Comparison of ENCODE assay signal across 28 cellular contexts in genomic region chr15:77722759-77723460, GRCh38.
DNase-seq lines count a peak whose midpoint lies in the region; ATAC-seq, FAIRE-seq and TF ChIP-seq lines count a peak whose summit lies in the region.
"Had no signal": no experiment of that assay in that cellular context is flagged by ENCODE, and none has a peak within 500 bp of the region (broad histone marks: within the 10 kb centered on the region; RNA-seq: fewer than 3 reads in every experiment).

No MANE protein-coding gene starts in this region.

- no TSS peak for BruUV-seq in K562 (replicated peaks; lab: Mats Ljungman, UMichigan)

- H3K27ac ChIP-seq in A549: no peak overlapping the region
- H3K27ac ChIP-seq in GM23338 (ENCODE audit: low read depth): no peak overlapping the region
- no peak overlapping the region for H3K27ac ChIP-seq in K562 (ENCODE audit: extremely low read depth, low read depth, low read length)
- no peak overlapping the region for H3K27ac ChIP-seq in mesendoderm (ENCODE audit: low read depth, low read length)
- H3K27ac ChIP-seq: HL-60, SJCRH30 had no signal

- no peaks in the 10 kb centered on the region for H3F3A ChIP-seq in GM23338 (replicated peaks; ENCODE audit: low read depth)

- CTCF ChIA-PET in A549 (lab: Yijun Ruan, JAX) (interaction anchor here (0.9 to 1.9 kb wide), 3 partner anchors 10 to 89 kb away, joined by 3 to 5 read pairs (median 3); no protein-coding TSS in a partner anchor), K562 (lab: Yijun Ruan, JAX; ENCODE audit: low intra/inter-chr PET ratio) (no interaction called here)

- H3K4ac ChIP-seq in mesendoderm (ENCODE audit: low read depth, low read length): no peak overlapping the region

- no peak overlapping the region for H4K5ac ChIP-seq in mesendoderm (ENCODE audit: low read length)

- no peak overlapping the region for H3K56ac ChIP-seq in mesendoderm (ENCODE audit: low read length)

- no peak overlapping the region for H2BK120ac ChIP-seq in mesendoderm (ENCODE audit: low read depth, low read length)

- no peaks in the 10 kb centered on the region for H3K27me3 ChIP-seq in GM23338 (ENCODE audit: insufficient read depth)
- H3K27me3 ChIP-seq in K562 (ENCODE audit: control insufficient read depth in 2 of 2, insufficient read depth in 2 of 2, low read length in 2 of 2): peaks cover 0 to 6% of the 10 kb centered on the region in 2 experiments; a peak in 1 of 5 replicates
- no peaks in the 10 kb centered on the region for H3K27me3 ChIP-seq in mesendoderm (ENCODE audit: insufficient read depth, low read length, poor library complexity)

- no peak overlapping the region for H2BK15ac ChIP-seq in mesendoderm (replicated peaks; ENCODE audit: low read depth)

- H3K4me2 ChIP-seq in A549 (no peak overlapping the region), GM23338 (no peak overlapping the region), K562 (ENCODE audit: insufficient read depth, low read length) (no peak overlapping the region), mesendoderm (ENCODE audit: low read length) (no peak overlapping the region)

- DNase-seq in A549 (ENCODE audit: low read depth in 1 of 2, low spot score in 1 of 2): no peak
- DNase-seq in GM23338 (ENCODE audit: low spot score): peak; percentile 62
- no peak for DNase-seq in K562 (ENCODE audit: extremely low read depth in 1 of 4, low spot score in 3 of 4)
- DNase-seq in mesendoderm: peak; percentile 53
- no peak for DNase-seq in activated T-cell treated with anti-CD3 and anti-CD28 coated beads, Interleukin-2, amount 50 U/mL, for 1 hour
- no peak for DNase-seq in GDM1 (lab: John Stamatoyannopoulos, UW)
- DNase-seq in cerebellar cortex (ENCODE audit: low spot score): no peak
- DNase-seq: C1 segment of cervical spinal cord; CD4-positive, alpha-beta memory T cell; COR-L47; DMS53; Karpas-422; MV-4-11; NCI-H1105; NCI-H1436 treated with DMSO at 0.1 percent for 48 hours; NCI-H187 treated with DMSO at 0.1 percent for 48 hours; NCI-H446 treated with DMSO at 0.1 percent for 48 hours; NCI-H526; NCI-H82; NK-92 treated with Interleukin-12 subunit alpha and Interleukin-12 subunit beta, amount 100 ng/mL, for 24 hours; PC-3; SJCRH30 had no signal

- H3K27ac Mint-ChIP-seq in GM23338: peak overlapping the region; percentile 51; the same call in 1 of the 2 replicates
- H3K27ac Mint-ChIP-seq: CD4-positive, alpha-beta memory T cell had no signal

- peaks cover 12% of the 10 kb centered on the region for H3K27me3 Mint-ChIP-seq in GM23338 (ENCODE audit: insufficient read depth, low read depth, poor library complexity)

- no peaks in the 10 kb centered on the region for H3K9me2 ChIP-seq in GM23338 (ENCODE audit: insufficient read depth)

- H3K36me3 ChIP-seq in GM23338 (ENCODE audit: insufficient read depth) (no peaks in the 10 kb centered on the region), K562 (ENCODE audit: control insufficient read depth, insufficient read depth, low read length) (no peaks in the 10 kb centered on the region), mesendoderm (ENCODE audit: control insufficient read depth, insufficient read depth, low read length) (no peaks in the 10 kb centered on the region)
- H3K36me3 ChIP-seq: HAP-1, SJCRH30 had no signal

- no peak overlapping the region for H3K23ac ChIP-seq in mesendoderm (ENCODE audit: low read length)

- H2AFZ ChIP-seq in GM23338 (no peak overlapping the region), K562 (ENCODE audit: low read depth, low read length) (no peak overlapping the region)

- intact Hi-C loops in K562 (cut with micrococcal nuclease): no loop called here

- H3K9me1 ChIP-seq in K562 (ENCODE audit: control insufficient read depth, insufficient read depth, low read length): no peaks in the 10 kb centered on the region

- in situ Hi-C loops in K562 (cut with MboI): no loop called here

- H3K9ac ChIP-seq in K562 (ENCODE audit: insufficient read depth in 1 of 2, low read depth in 2 of 2, low read length in 2 of 2) (no peak overlapping the region), mesendoderm (ENCODE audit: low read length) (no peak overlapping the region)

- POLR2A ChIA-PET in A549 (lab: Yijun Ruan, JAX) (no interaction called here), K562 (lab: Yijun Ruan, JAX) (no interaction called here)

- H3K4me3 ChIP-seq in A549: no peak overlapping the region
- H3K4me3 ChIP-seq in GM23338: no peak overlapping the region
- no peak overlapping the region for H3K4me3 ChIP-seq in K562
- no peak overlapping the region for H3K4me3 ChIP-seq in mesendoderm (ENCODE audit: low read length)
- H3K4me3 ChIP-seq: HAP-1, SJCRH30 had no signal

- H3K79me1 ChIP-seq in mesendoderm (ENCODE audit: low read length): no peaks in the 10 kb centered on the region

- TF ChIP-seq CTCF in A549 (IDR thresholded peaks at IDR 0.05): no peak
- TF ChIP-seq CTCF in GM23338 (conservative IDR thresholded peaks at IDR 0.05; ENCODE audit: low read depth in 2 of 2): peak; percentile 33 to 58
- peak in 2 of 3 experiments; percentile 6 to 54; a peak in 2 of 6 replicates for TF ChIP-seq CTCF in K562 (IDR thresholded peaks at IDR 0.05 in 2 of 3, conservative IDR thresholded peaks at IDR 0.05 in 1 of 3; ENCODE audit: insufficient read depth in 2 of 3, low read depth in 1 of 3, low read length in 3 of 3)

- no peak overlapping the region for H4K8ac ChIP-seq in mesendoderm (ENCODE audit: low read depth, low read length)

- no peak overlapping the region; the same call in 2 of the 3 replicates for H3K4me3 Mint-ChIP-seq in GM23338
- H3K4me3 Mint-ChIP-seq: CD4-positive, alpha-beta memory T cell had no signal

- H3K9me3 ChIP-seq in A549 (no peaks in the 10 kb centered on the region), K562 (replicated peaks; ENCODE audit: control insufficient read depth, insufficient read depth, low read depth, low read length) (no peaks in the 10 kb centered on the region)
- H3K9me3 ChIP-seq: HAP-1, SJCRH30 had no signal

- H3K4me1 ChIP-seq in A549 (no peaks in the 10 kb centered on the region), GM23338 (ENCODE audit: insufficient read depth) (0 out of 2 replicates have a peak, but pooled peaks cover 4% of the 10 kb centered on the region), K562 (replicated peaks in 1 of 2; ENCODE audit: control insufficient read depth in 2 of 2, insufficient read depth in 2 of 2, low read length in 2 of 2) (peaks cover 0 to 41% of the 10 kb centered on the region in 2 experiments; a peak in 2 of 5 replicates), mesendoderm (ENCODE audit: control insufficient read depth, low read depth, low read length) (no peaks in the 10 kb centered on the region)
- H3K4me1 ChIP-seq: HAP-1, SJCRH30 had no signal

- ATAC-seq in A549 (peak in 1 of 2 experiments; percentile 36; a peak in 3 of 6 replicates), GM23338 (peak; percentile 87), K562 (peak; percentile 72)
- ATAC-seq: PC-3, SK-N-SH treated with all-trans-retinoic acid at 6 μM for 48 hours had no signal

- TF ChIP-seq RAD21 in A549 (conservative IDR thresholded peaks at IDR 0.05 in 1 of 2, IDR thresholded peaks at IDR 0.05 in 1 of 2): no peak
- TF ChIP-seq RAD21 in K562 (CRISPR knock-in tag; conservative IDR thresholded peaks at IDR 0.05 in 1 of 2, IDR thresholded peaks at IDR 0.05 in 1 of 2): no peak

- WGBS in A549 (ENCODE audit: missing lambda C conversion rate): 73% methylated on average over 18 of the region's 18 CpGs
- WGBS in K562 (ENCODE audit: insufficient coverage, low coverage, missing lambda C conversion rate): 40% methylated on average over 14 of the region's 18 CpGs
- WGBS in mesendoderm (ENCODE audit: extremely low coverage, insufficient coverage, low lambda C conversion rate): no CpG with 5 or more reads among the region's 18 CpGs

- TF ChIP-seq EP300 in A549 (IDR thresholded peaks at IDR 0.05) (no peak), K562 (IDR thresholded peaks at IDR 0.05; ENCODE audit: low read length) (no peak)

- H4K20me1 ChIP-seq in GM23338 (replicated peaks; ENCODE audit: insufficient read depth): no peaks in the 10 kb centered on the region
- H4K20me1 ChIP-seq in K562 (replicated peaks; ENCODE audit: control insufficient read depth, insufficient read depth, low read length): no peaks in the 10 kb centered on the region

- H3K36me3 Mint-ChIP-seq in GM23338 (ENCODE audit: low read depth): no peaks in the 10 kb centered on the region
- H3K36me3 Mint-ChIP-seq: CD4-positive, alpha-beta memory T cell had no signal

- TF ChIP-seq POLR2A in A549 (IDR thresholded peaks at IDR 0.05; ENCODE audit: low read length) (no peak), K562 (conservative IDR thresholded peaks at IDR 0.05) (no peak)

- H3K9me3 Mint-ChIP-seq in GM23338: no peaks in the 10 kb centered on the region
- H3K9me3 Mint-ChIP-seq: CD4-positive, alpha-beta memory T cell had no signal

- H3K79me2 ChIP-seq in GM23338 (replicated peaks; ENCODE audit: insufficient read depth): no peaks in the 10 kb centered on the region
- H3K79me2 ChIP-seq in K562 (ENCODE audit: control insufficient read depth, insufficient read depth, low read length): no peaks in the 10 kb centered on the region
- no peaks in the 10 kb centered on the region for H3K79me2 ChIP-seq in mesendoderm (ENCODE audit: control insufficient read depth, insufficient read depth, low read length)

- no peak overlapping the region for H3K18ac ChIP-seq in mesendoderm (ENCODE audit: low read length)

- H3K4me1 Mint-ChIP-seq in GM23338: peaks cover 14% of the 10 kb centered on the region

- no peak overlapping the region for H2AK5ac ChIP-seq in mesendoderm (ENCODE audit: low read length)

- FAIRE-seq in A549 (lab: Jason Lieb, UNC) (no peak), K562 (lab: Jason Lieb, UNC) (no peak)
- FAIRE-seq: A204.1, G401.6, GM12891 had no signal

- H2BK5ac ChIP-seq in mesendoderm (ENCODE audit: low read length): no peak overlapping the region

TF ChIP-seq in A549, 52 proteins besides CTCF, POLR2A, EP300 and RAD21:
- peak; percentile 5 for TF ChIP-seq ZFP36 (IDR thresholded peaks at IDR 0.05; ENCODE audit: borderline replicate concordance, partially characterized antibody)
- no peak for TF ChIP-seq SMC3 (IDR thresholded peaks at IDR 0.05)
TF ChIP-seq in A549: peak in this region for 1.

TF ChIP-seq in K562, 482 proteins besides CTCF, POLR2A, EP300 and RAD21 (continues in another document):
- TF ChIP-seq E2F6 (IDR thresholded peaks at IDR 0.05; ENCODE audit: borderline replicate concordance in 1 of 2, extremely low read depth in 1 of 2, insufficient read depth in 1 of 2, insufficient read length in 1 of 2, low read depth in 1 of 2, low read length in 1 of 2, poor library complexity in 1 of 2, severe bottlenecking in 1 of 2) (no peak), FOXJ3 (CRISPR knock-in tag; IDR thresholded peaks at IDR 0.05) (no peak), ATF1 (CRISPR knock-in tag; IDR thresholded peaks at IDR 0.05) (no peak), ATF1 (tag; IDR thresholded peaks at IDR 0.05) (no peak), CREM (IDR thresholded peaks at IDR 0.05; ENCODE audit: low read depth) (no peak)

Comparison
In these comparisons a context has a peak if more than half of its experiments do, and no peak if none do; other contexts are left out.
1. DNase-seq: peak in GM23338 (single experiment) and mesendoderm (single experiment); none in A549 (0 of 2), K562 (0 of 4), activated T-cell treated with anti-CD3 and anti-CD28 coated beads, Interleukin-2, amount 50 U/mL, for 1 hour (single experiment), GDM1 (single experiment) and cerebellar cortex (single experiment).
2. Of the 35 proteins assayed by ChIP-seq in both K562 and A549: peak only in K562: CTCF; only in A549: ZFP36; in both: none; in neither: 33.